Comparison of ENCODE assay signal across 25 cellular contexts in the genomic region with DNA sequence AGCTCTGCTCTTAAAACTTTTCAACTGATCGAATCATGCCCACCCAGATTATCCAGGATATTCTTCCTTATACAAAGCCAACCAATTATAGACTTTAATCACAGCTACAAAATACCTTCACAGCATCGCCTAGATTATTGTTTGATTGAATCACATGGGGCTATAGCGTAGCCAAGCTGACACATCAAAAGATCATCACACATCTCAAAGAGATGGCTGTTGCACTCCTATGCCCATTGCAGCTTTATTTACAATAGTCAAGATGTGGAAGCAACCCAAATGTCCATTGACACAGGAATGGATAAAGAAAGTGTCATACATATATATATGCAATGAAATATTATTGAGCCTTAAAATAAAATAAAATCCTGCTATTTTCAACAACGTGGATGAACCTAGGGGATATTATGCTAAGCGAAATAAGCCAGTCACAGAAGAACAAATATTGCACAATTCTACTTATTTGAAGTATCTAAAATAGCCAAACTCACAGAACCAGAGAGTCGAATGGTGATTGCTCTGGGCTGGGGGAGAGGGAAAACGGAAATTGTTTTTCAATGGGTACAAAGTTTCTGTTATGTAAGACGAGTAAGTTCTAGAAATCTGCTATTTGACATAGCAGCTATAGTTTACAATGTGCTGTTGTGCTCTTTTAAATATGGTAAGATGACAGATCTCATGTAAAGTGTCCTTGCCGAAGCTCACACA.
DNase-seq lines count a peak whose midpoint lies in the region; ATAC-seq, FAIRE-seq and TF ChIP-seq lines count a peak whose summit lies in the region.
"Had no signal": no experiment of that assay in that cellular context is flagged by ENCODE, and none has a peak within 500 bp of the region (broad histone marks: within the 10 kb centered on the region; RNA-seq: fewer than 3 reads in every experiment).

No MANE protein-coding gene starts in this region.

- H3K4me2 ChIP-seq in IMR-90 (ENCODE audit: low read depth, low read length) (no peak overlapping the region), K562 (ENCODE audit: insufficient read depth, low read length) (no peak overlapping the region), HepG2 (ENCODE audit: low read depth, low read length) (no peak overlapping the region), neuronal stem cell (ENCODE audit: insufficient read depth, low read length, poor library complexity, severe bottlenecking) (no peak overlapping the region)
- H3K4me2 ChIP-seq: BLaER1 had no signal

- no peak overlapping the region for H2AK9ac ChIP-seq in IMR-90 (replicated peaks; ENCODE audit: low read depth, low read length, poor library complexity)

- no peak overlapping the region for H2AFZ ChIP-seq in IMR-90 (replicated peaks; ENCODE audit: low read length, poor library complexity)
- H2AFZ ChIP-seq in K562 (ENCODE audit: low read depth, low read length), result no peak overlapping the region
- no peak overlapping the region for H2AFZ ChIP-seq in HepG2 (ENCODE audit: low read length)
- no peak overlapping the region for H2AFZ ChIP-seq in neuronal stem cell (ENCODE audit: low read length)

- H3K27me3 Mint-ChIP-seq in progenitor cell of endocrine pancreas, result peaks cover 5% of the 10 kb centered on the region
- peaks cover 45% of the 10 kb centered on the region for H3K27me3 Mint-ChIP-seq in CD4-positive, alpha-beta T cell

- H3K9me1 ChIP-seq in IMR-90 (ENCODE audit: insufficient read depth, low read length) (no peaks in the 10 kb centered on the region), K562 (ENCODE audit: control insufficient read depth, insufficient read depth, low read length) (no peaks in the 10 kb centered on the region)

- H3K9me3 ChIP-seq in IMR-90 (ENCODE audit: control insufficient read depth, insufficient read depth, low read length), result no peaks in the 10 kb centered on the region
- no peaks in the 10 kb centered on the region for H3K9me3 ChIP-seq in K562 (replicated peaks; ENCODE audit: control insufficient read depth, insufficient read depth, low read depth, low read length)
- H3K9me3 ChIP-seq in HepG2 (ENCODE audit: low read length), result no peaks in the 10 kb centered on the region
- no peaks in the 10 kb centered on the region for H3K9me3 ChIP-seq in right lobe of liver
- peaks cover 0 to 2% of the 10 kb centered on the region in 2 donors for H3K9me3 ChIP-seq in neuronal stem cell (replicated peaks in 1 of 2; ENCODE audit: control insufficient read depth in 2 of 2, insufficient read depth in 1 of 2, low read depth in 1 of 2, low read length in 2 of 2)
- peaks cover 7% of the 10 kb centered on the region for H3K9me3 ChIP-seq in CD4-positive, alpha-beta T cell (ENCODE audit: control insufficient read depth, low read length)
- H3K9me3 ChIP-seq: BE2C, BLaER1, Caco-2 had no signal

- in situ Hi-C loops in IMR-90 (cut with MboI; ENCODE audit: low sequenced_read_pairs), result no loop called here
- in situ Hi-C loops in K562 (cut with MboI), result no loop called here
- in situ Hi-C loops in HepG2 (cut with HindIII; ENCODE audit: extremely low pct_ligation_motif_present, low pct_unique_long_range_greater_than_20kb), result no loop called here

- H4K8ac ChIP-seq in IMR-90 (ENCODE audit: low read depth in 2 of 2, low read length in 2 of 2) (no peak overlapping the region), neuronal stem cell (ENCODE audit: low read depth, low read length) (no peak overlapping the region)

- H3K4ac ChIP-seq in IMR-90 (ENCODE audit: low read depth, low read length), result no peak overlapping the region
- no peak overlapping the region for H3K4ac ChIP-seq in neuronal stem cell (ENCODE audit: low read length)

- H3K4me1 Mint-ChIP-seq in progenitor cell of endocrine pancreas (ENCODE audit: low read depth), result no peaks in the 10 kb centered on the region
- H3K4me1 Mint-ChIP-seq in CD4-positive, alpha-beta T cell (ENCODE audit: low read depth), result no peaks in the 10 kb centered on the region
- H3K4me1 Mint-ChIP-seq: CD14-positive monocyte had no signal

- H2BK120ac ChIP-seq in IMR-90 (ENCODE audit: low read depth, low read length) (no peak overlapping the region), neuronal stem cell (ENCODE audit: low read depth, low read length) (no peak overlapping the region)

- CTCF ChIA-PET in IMR-90 (lab: Yijun Ruan, JAX), result no interaction called here
- CTCF ChIA-PET in K562 (lab: Yijun Ruan, JAX; ENCODE audit: low intra/inter-chr PET ratio), result no interaction called here
- CTCF ChIA-PET in HepG2 (lab: Yijun Ruan, JAX; ENCODE audit: low intra/inter-chr PET ratio, low total read pairs), result no interaction called here
- CTCF ChIA-PET in CD4-positive, alpha-beta T cell (lab: Charles Lee), result no interaction called here

- H3K9ac ChIP-seq in IMR-90 (ENCODE audit: low read depth, low read length) (no peak overlapping the region), K562 (ENCODE audit: insufficient read depth in 1 of 2, low read depth in 2 of 2, low read length in 2 of 2) (no peak overlapping the region), HepG2 (ENCODE audit: insufficient read depth, low read depth, low read length) (no peak overlapping the region), neuronal stem cell (ENCODE audit: low read depth, low read length, poor library complexity) (no peak overlapping the region)
- H3K9ac ChIP-seq: BLaER1 had no signal

- ATAC-seq in IMR-90 (ENCODE audit: low read depth), result no peak
- ATAC-seq in K562, result no peak
- ATAC-seq in HepG2, result no peak
- peak; percentile 58 to 90 (median 83) for ATAC-seq in right lobe of liver
- ATAC-seq in CD4-positive, alpha-beta T cell (ENCODE audit: poor library complexity), result no peak
- no peak for ATAC-seq in GM19324 (IDR thresholded peaks at IDR 0.05; ENCODE audit: low FRiP score, unreplicated experiment)
- ATAC-seq: CD8-positive, alpha-beta T cell had no signal

- no peak overlapping the region for H3K4me3 Mint-ChIP-seq in progenitor cell of endocrine pancreas (ENCODE audit: low read depth)
- no peak overlapping the region for H3K4me3 Mint-ChIP-seq in CD4-positive, alpha-beta T cell
- H3K4me3 Mint-ChIP-seq: CD14-positive monocyte; CD4-positive, CD25-positive, alpha-beta regulatory T cell; CD8-positive, alpha-beta T cell had no signal

- intact Hi-C loops in IMR-90 (cut with micrococcal nuclease) (no loop called here), K562 (cut with micrococcal nuclease) (no loop called here), HepG2 (cut with micrococcal nuclease; ENCODE audit: unreplicated experiment) (no loop called here), right lobe of liver (cut with DNase I) (no loop called here)
- intact Hi-C loops in CD4-positive, alpha-beta T cell (cut with DNase I, micrococcal nuclease), result no loop called here

- no peak for FAIRE-seq in K562 (lab: Jason Lieb, UNC)
- FAIRE-seq in HepG2 (lab: Jason Lieb, UNC), result no peak
- FAIRE-seq: A204.1, D721Med, G401.6, GM12891, GM19239 had no signal

- no peak overlapping the region for H3K27ac ChIP-seq in IMR-90 (ENCODE audit: insufficient read depth, low read length)
- no peak overlapping the region for H3K27ac ChIP-seq in K562 (ENCODE audit: extremely low read depth, low read depth, low read length)
- H3K27ac ChIP-seq in HepG2 (ENCODE audit: extremely low read length, insufficient read depth, low read length), result no peak overlapping the region
- no peak overlapping the region for H3K27ac ChIP-seq in right lobe of liver
- no peak overlapping the region for H3K27ac ChIP-seq in neuronal stem cell (replicated peaks; ENCODE audit: low read length)
- H3K27ac ChIP-seq in CD4-positive, alpha-beta T cell (ENCODE audit: low read depth, low read length), result no peak overlapping the region
- H3K27ac ChIP-seq: BLaER1 had no signal

- TF ChIP-seq RAD21 in IMR-90 (IDR thresholded peaks at IDR 0.05; ENCODE audit: low read length) (no peak), K562 (CRISPR knock-in tag; conservative IDR thresholded peaks at IDR 0.05 in 1 of 2, IDR thresholded peaks at IDR 0.05 in 1 of 2) (no peak), HepG2 (CRISPR knock-in tag; IDR thresholded peaks at IDR 0.05) (no peak)

- no peak overlapping the region for H4K91ac ChIP-seq in IMR-90 (ENCODE audit: insufficient read depth, low read depth, low read length)
- no peak overlapping the region for H4K91ac ChIP-seq in neuronal stem cell (ENCODE audit: low read depth, low read length, poor library complexity)

- H2BK12ac ChIP-seq in neuronal stem cell (ENCODE audit: low read length), result no peak overlapping the region

- TF ChIP-seq POLR2A in IMR-90 (IDR thresholded peaks at IDR 0.05; ENCODE audit: low read depth, low read length) (no peak), K562 (conservative IDR thresholded peaks at IDR 0.05) (no peak), HepG2 (IDR thresholded peaks at IDR 0.05; ENCODE audit: insufficient read depth in 1 of 2, low read depth in 2 of 2, low read length in 2 of 2) (no peak), right lobe of liver (IDR thresholded peaks at IDR 0.05) (no peak)

- no peak overlapping the region for H4K5ac ChIP-seq in IMR-90 (ENCODE audit: low read depth, low read length)

- peaks cover 4% of the 10 kb centered on the region for H3K9me3 Mint-ChIP-seq in progenitor cell of endocrine pancreas (ENCODE audit: low read depth)
- no peaks in the 10 kb centered on the region for H3K9me3 Mint-ChIP-seq in CD4-positive, alpha-beta T cell

- DNase-seq in IMR-90 (no peak), K562 (ENCODE audit: extremely low read depth in 1 of 4, low spot score in 3 of 4) (no peak), HepG2 (ENCODE audit: low spot score) (peak; percentile 30), right lobe of liver (no peak), progenitor cell of endocrine pancreas (ENCODE audit: low spot score, unreplicated experiment) (no peak), neuronal stem cell (ENCODE audit: low spot score) (no peak)
- DNase-seq in CD4-positive, alpha-beta T cell, result no peak
- DNase-seq: 8988T; ACHN; BE2C; C1 segment of cervical spinal cord; Caco-2; Calu3; CD4-positive, CD25-positive, alpha-beta regulatory T cell; CD8-positive, alpha-beta T cell; DMS79 treated with DMSO at 0.1 percent for 48 hours; GF-D8 had no signal

- H3K27me3 ChIP-seq in IMR-90 (ENCODE audit: control insufficient read depth, insufficient read depth, low read length) (no peaks in the 10 kb centered on the region), K562 (ENCODE audit: control insufficient read depth in 2 of 2, insufficient read depth in 2 of 2, low read length in 2 of 2) (peaks cover 0 to 4% of the 10 kb centered on the region in 2 experiments; a peak in 2 of 5 replicates), HepG2 (ENCODE audit: control insufficient read depth in 1 of 2, insufficient read depth in 2 of 2, low read length in 2 of 2) (peaks cover 2 to 15% of the 10 kb centered on the region in 2 experiments; a peak in 1 of 5 replicates), right lobe of liver (no peaks in the 10 kb centered on the region), neuronal stem cell (ENCODE audit: control insufficient read depth in 3 of 3, insufficient read depth in 3 of 3, low read depth in 1 of 3, low read length in 3 of 3) (no peaks in the 10 kb centered on the region)
- H3K27me3 ChIP-seq in CD4-positive, alpha-beta T cell (ENCODE audit: control insufficient read depth, insufficient read depth, low read length), result peaks cover 30% of the 10 kb centered on the region
- H3K27me3 ChIP-seq: BLaER1 had no signal

- dilution Hi-C loops in IMR-90 (cut with HindIII; ENCODE audit: low sequenced_read_pairs, unreplicated experiment), result no loop called here

- no peak overlapping the region for H2BK5ac ChIP-seq in IMR-90 (ENCODE audit: low read depth, low read length, poor library complexity, severe bottlenecking)
- no peak overlapping the region for H2BK5ac ChIP-seq in neuronal stem cell (ENCODE audit: low read length)

- H3K23ac ChIP-seq in IMR-90 (ENCODE audit: low read depth, low read length) (no peak overlapping the region), neuronal stem cell (ENCODE audit: low read depth, low read length, poor library complexity) (no peak overlapping the region)

- POLR2A ChIA-PET in IMR-90 (lab: Charles Lee; ENCODE audit: unreplicated experiment) (no interaction called here), K562 (lab: Yijun Ruan, JAX) (interaction anchor here (1.0 kb wide), 1 partner anchor 14 kb away, joined by 3 read pairs; no protein-coding TSS in a partner anchor), HepG2 (lab: Yijun Ruan, JAX) (no interaction called here)
- POLR2A ChIA-PET in CD4-positive, alpha-beta T cell (lab: Charles Lee), result no interaction called here

- H2BK15ac ChIP-seq in IMR-90 (ENCODE audit: low read depth, low read length) (no peak overlapping the region), neuronal stem cell (ENCODE audit: low read length) (no peak overlapping the region)

- H3K4me3 ChIP-seq in IMR-90 (ENCODE audit: insufficient read depth, low read depth, low read length) (no peak overlapping the region), K562 (no peak overlapping the region), HepG2 (replicated peaks in 1 of 3; ENCODE audit: insufficient read depth in 1 of 3, low read depth in 2 of 3, low read length in 3 of 3) (no peak overlapping the region), right lobe of liver (no peak overlapping the region), neuronal stem cell (ENCODE audit: low read length in 2 of 2) (no peak overlapping the region)
- H3K4me3 ChIP-seq: BLaER1 had no signal

- no peak overlapping the region for H2BK20ac ChIP-seq in IMR-90 (ENCODE audit: low read depth, low read length)

- H3K4me1 ChIP-seq in IMR-90 (ENCODE audit: control insufficient read depth, insufficient read depth, low read length) (no peaks in the 10 kb centered on the region), K562 (replicated peaks in 1 of 2; ENCODE audit: control insufficient read depth in 2 of 2, insufficient read depth in 2 of 2, low read length in 2 of 2) (no peaks in the 10 kb centered on the region), HepG2 (ENCODE audit: insufficient read depth, low read length) (peaks cover 16% of the 10 kb centered on the region), right lobe of liver (peaks cover 0 to 7% (median 0%) of the 10 kb centered on the region in 4 donors), neuronal stem cell (ENCODE audit: control insufficient read depth in 2 of 2, insufficient read depth in 1 of 2, low read depth in 1 of 2, low read length in 2 of 2) (no peaks in the 10 kb centered on the region)
- H3K4me1 ChIP-seq: BE2C, Caco-2 had no signal

- BruUV-seq in IMR-90 (replicated peaks; lab: Mats Ljungman, UMichigan) (no TSS peak), K562 (replicated peaks; lab: Mats Ljungman, UMichigan) (no TSS peak), HepG2 (replicated peaks; lab: Mats Ljungman, UMichigan) (no TSS peak)

- no peaks in the 10 kb centered on the region for H3K36me3 ChIP-seq in IMR-90 (ENCODE audit: control insufficient read depth, insufficient read depth, low read length)
- H3K36me3 ChIP-seq in K562 (ENCODE audit: control insufficient read depth, insufficient read depth, low read length), result no peaks in the 10 kb centered on the region
- no peaks in the 10 kb centered on the region for H3K36me3 ChIP-seq in HepG2 (replicated peaks in 1 of 2; ENCODE audit: control insufficient read depth in 1 of 2, insufficient read depth in 2 of 2, low read length in 2 of 2)
- H3K36me3 ChIP-seq in right lobe of liver, result no peaks in the 10 kb centered on the region
- no peaks in the 10 kb centered on the region for H3K36me3 ChIP-seq in neuronal stem cell (replicated peaks in 1 of 2; ENCODE audit: control insufficient read depth in 2 of 2, insufficient read depth in 2 of 2, low read length in 2 of 2)
- H3K36me3 ChIP-seq: BE2C, BLaER1 had no signal

- H3K36me3 Mint-ChIP-seq in progenitor cell of endocrine pancreas (ENCODE audit: insufficient read depth), result no peaks in the 10 kb centered on the region
- no peaks in the 10 kb centered on the region for H3K36me3 Mint-ChIP-seq in CD4-positive, alpha-beta T cell (ENCODE audit: low read depth)
- H3K36me3 Mint-ChIP-seq: CD14-positive monocyte; CD8-positive, alpha-beta T cell had no signal

- H3K79me1 ChIP-seq in IMR-90 (ENCODE audit: low read depth in 1 of 2, low read length in 2 of 2), result no peaks in the 10 kb centered on the region
- H3K79me1 ChIP-seq in neuronal stem cell (ENCODE audit: low read depth, low read length), result no peaks in the 10 kb centered on the region

- no peak overlapping the region for H3K27ac Mint-ChIP-seq in progenitor cell of endocrine pancreas
- no peak overlapping the region for H3K27ac Mint-ChIP-seq in CD4-positive, alpha-beta T cell
- H3K27ac Mint-ChIP-seq: CD14-positive monocyte; CD4-positive, CD25-positive, alpha-beta regulatory T cell; CD8-positive, alpha-beta T cell had no signal

- no peak overlapping the region for H3K56ac ChIP-seq in IMR-90 (ENCODE audit: extremely low read depth, insufficient read depth, low read length)

- no peaks in the 10 kb centered on the region for H3K79me2 ChIP-seq in K562 (ENCODE audit: control insufficient read depth, insufficient read depth, low read length)
- no peaks in the 10 kb centered on the region for H3K79me2 ChIP-seq in HepG2 (ENCODE audit: insufficient read depth, low read length)

- H4K20me1 ChIP-seq in IMR-90 (ENCODE audit: insufficient read depth, low read length), result no peaks in the 10 kb centered on the region
- no peaks in the 10 kb centered on the region for H4K20me1 ChIP-seq in K562 (replicated peaks; ENCODE audit: control insufficient read depth, insufficient read depth, low read length)
- no peaks in the 10 kb centered on the region for H4K20me1 ChIP-seq in HepG2 (ENCODE audit: insufficient read depth, low read length)
- H4K20me1 ChIP-seq: BLaER1 had no signal

- TF ChIP-seq EP300 in K562 (IDR thresholded peaks at IDR 0.05; ENCODE audit: low read length) (no peak), HepG2 (IDR thresholded peaks at IDR 0.05; ENCODE audit: low read depth in 2 of 2, low read length in 2 of 2) (peak in 1 of 2 experiments; percentile 42; a peak in 1 of 4 replicates), HepG2 (CRISPR knock-in tag; IDR thresholded peaks at IDR 0.05; ENCODE audit: borderline replicate concordance) (no peak)

- TF ChIP-seq CTCF in IMR-90 (conservative IDR thresholded peaks at IDR 0.05; ENCODE audit: low read depth, low read length) (no peak), K562 (IDR thresholded peaks at IDR 0.05 in 2 of 3, conservative IDR thresholded peaks at IDR 0.05 in 1 of 3; ENCODE audit: insufficient read depth in 2 of 3, low read depth in 1 of 3, low read length in 3 of 3) (no peak), HepG2 (CRISPR knock-in tag; IDR thresholded peaks at IDR 0.05) (no peak), right lobe of liver (IDR thresholded peaks at IDR 0.05) (no peak), progenitor cell of endocrine pancreas (IDR thresholded peaks at IDR 0.05; ENCODE audit: unreplicated experiment) (no peak)
- TF ChIP-seq CTCF in CD4-positive, alpha-beta T cell (IDR thresholded peaks at IDR 0.05), result no peak

- H3K14ac ChIP-seq in IMR-90 (replicated peaks; ENCODE audit: low read depth, low read length) (no peak overlapping the region), neuronal stem cell (ENCODE audit: low read length) (no peak overlapping the region)

- H3K18ac ChIP-seq in IMR-90 (ENCODE audit: low read depth, low read length) (no peak overlapping the region), neuronal stem cell (ENCODE audit: low read length) (no peak overlapping the region)

- no CpG with 5 or more reads among the region's 9 CpGs for WGBS in IMR-90 (ENCODE audit: extremely low coverage in 2 of 2, insufficient read length in 1 of 2), 2 experiments
- WGBS in K562 (ENCODE audit: insufficient coverage, low coverage, missing lambda C conversion rate), result 0% methylated on average over 9 of the region's 9 CpGs
- 1% methylated on average over 9 of the region's 9 CpGs for WGBS in HepG2 (ENCODE audit: low lambda C conversion rate)
- WGBS in right lobe of liver (ENCODE audit: insufficient coverage, low coverage, low lambda C conversion rate, missing lambda C conversion rate), result 43% methylated on average over 9 of the region's 9 CpGs
- WGBS in neuronal stem cell (ENCODE audit: extremely low coverage in 2 of 2, insufficient read length in 2 of 2, insufficient replicate concordance in 1 of 2), 2 donors, result no CpG with 5 or more reads among the region's 9 CpGs

- H2AK5ac ChIP-seq in IMR-90 (ENCODE audit: low read depth, low read length) (no peak overlapping the region), neuronal stem cell (ENCODE audit: low read depth, low read length) (no peak overlapping the region)

Comparison
In these comparisons a context has a peak if more than half of its experiments do, and no peak if none do; other contexts are left out.
1. ATAC-seq: peak in right lobe of liver (4 of 4); none in IMR-90 (single experiment), K562 (single experiment), HepG2 (single experiment), CD4-positive, alpha-beta T cell (single experiment) and GM19324 (single experiment).